ENCODE assay signal across 19 cellular contexts in genomic region chr7:80275192-80275605, GRCh38.
DNase-seq lines count a peak whose midpoint lies in the region; ATAC-seq and TF ChIP-seq lines count a peak whose summit lies in the region.
"Had no signal": no experiment of that assay in that cellular context is flagged by ENCODE, and none has a peak within 500 bp of the region (broad histone marks: within the 10 kb centered on the region; RNA-seq: fewer than 3 reads in every experiment).

No MANE protein-coding gene starts in this region.

- H3K4me1 ChIP-seq in left ventricle myocardium inferior, result peaks cover 57% of the 10 kb centered on the region
- peaks cover 0 to 52% (median 22%) of the 10 kb centered on the region in 5 donors for H3K4me1 ChIP-seq in subcutaneous abdominal adipose tissue (ENCODE audit: control insufficient read depth in 5 of 5, insufficient read depth in 5 of 5, low read length in 5 of 5)

- no peak overlapping the region for H3K9ac ChIP-seq in subcutaneous abdominal adipose tissue (ENCODE audit: low read length in 5 of 5)

- H3K27me3 ChIP-seq in left ventricle myocardium inferior (ENCODE audit: low read depth), result no peaks in the 10 kb centered on the region
- no peaks in the 10 kb centered on the region for H3K27me3 ChIP-seq in subcutaneous abdominal adipose tissue (ENCODE audit: control insufficient read depth in 5 of 5, insufficient read depth in 4 of 5, low read length in 5 of 5)
- H3K27me3 ChIP-seq: BE2C had no signal

- in situ Hi-C loops in SK-MEL-5 (cut with HindIII; ENCODE audit: low pct_unique_long_range_greater_than_20kb, low sequenced_read_pairs), result no loop called here

- peak overlapping the region; percentile 66 for H3K27ac ChIP-seq in left ventricle myocardium inferior (replicated peaks)
- H3K27ac ChIP-seq in subcutaneous abdominal adipose tissue (ENCODE audit: low read depth, low read length), result peak overlapping the region; percentile 19

- DNase-seq in left ventricle myocardium inferior (no peak), Right ventricle myocardium superior (no peak), SK-MEL-5 (ENCODE audit: low read depth, low spot score) (peak; percentile 64), foreskin melanocyte (peak; percentile 40), GM20000 (ENCODE audit: low spot score) (no peak), kidney tubule cell (ENCODE audit: low spot score) (no peak)
- no peak for DNase-seq in stimulated activated CD8-positive, alpha-beta memory T cell treated with anti-CD3 and anti-CD28 coated beads, Interleukin-4, amount 100 ng/mL, for 48 hours
- DNase-seq: 8988T; BE2C; CD4-positive, CD25-positive, alpha-beta regulatory T cell; COR-L47; NCI-H1417; NCI-H187 treated with DMSO at 0.1 percent for 48 hours; NCI-H345; NCI-H524 treated with DMSO at 0.1 percent for 48 hours; SHP77 treated with DMSO at 0.1 percent for 48 hours had no signal

- no peaks in the 10 kb centered on the region for H3K9me3 ChIP-seq in left ventricle myocardium inferior (replicated peaks)
- H3K9me3 ChIP-seq in subcutaneous abdominal adipose tissue (ENCODE audit: control insufficient read depth in 5 of 5, low read length in 5 of 5), result no peaks in the 10 kb centered on the region
- H3K9me3 ChIP-seq: BE2C had no signal

- no peak overlapping the region for H3K4me3 ChIP-seq in left ventricle myocardium inferior
- H3K4me3 ChIP-seq in subcutaneous abdominal adipose tissue (ENCODE audit: low read depth in 1 of 5, low read length in 5 of 5), result no peak overlapping the region
- H3K4me3 ChIP-seq: GM12878, GM23338 had no signal

- H3K36me3 ChIP-seq in left ventricle myocardium inferior, result no peaks in the 10 kb centered on the region
- H3K36me3 ChIP-seq in subcutaneous abdominal adipose tissue (ENCODE audit: control insufficient read depth in 5 of 5, insufficient read depth in 5 of 5, low read length in 5 of 5), result no peaks in the 10 kb centered on the region
- H3K36me3 ChIP-seq: BE2C had no signal

- no peak for ATAC-seq in Right ventricle myocardium superior (ENCODE audit: poor library complexity)
- ATAC-seq: GM12878, GM23338 had no signal

- no peak for TF ChIP-seq CTCF in left ventricle myocardium inferior (IDR thresholded peaks at IDR 0.05; ENCODE audit: borderline replicate concordance)
- no peak for TF ChIP-seq CTCF in GM20000 (IDR thresholded peaks at IDR 0.05; ENCODE audit: extremely low read depth, missing control alignments)

- intact Hi-C loops in left ventricle myocardium inferior (cut with micrococcal nuclease), result loop anchor here (10.0 kb wide), 1 partner anchor 130 kb away; no protein-coding TSS in a partner anchor
- intact Hi-C loops in Right ventricle myocardium superior (cut with DNase I), result loop anchor here (10.0 kb wide), 1 partner anchor 140 kb away; the partner anchor contains the start of gene GNAI1

Comparison
In these comparisons a context has a peak if more than half of its experiments do, and no peak if none do; other contexts are left out.
1. DNase-seq: peak in SK-MEL-5 (single experiment) and foreskin melanocyte (single experiment); none in left ventricle myocardium inferior (single experiment), Right ventricle myocardium superior (single experiment), GM20000 (single experiment), kidney tubule cell (single experiment) and stimulated activated CD8-positive, alpha-beta memory T cell treated with anti-CD3 and anti-CD28 coated beads, Interleukin-4, amount 100 ng/mL, for 48 hours (single experiment).